ENCODE assay signal across 26 cellular contexts in genomic region chr2:162629499-162629898, GRCh38.
"Had no signal": no experiment of that assay in that cellular context is flagged by ENCODE, and none has a peak within 500 bp of the region (broad histone marks: within the 10 kb centered on the region; RNA-seq: fewer than 3 reads in every experiment).

No MANE protein-coding gene starts in this region.

- H3K36me3 ChIP-seq: stomach, suprapubic skin, thoracic aorta, thyroid gland, tibial artery, tibial nerve, transverse colon, upper lobe of left lung, upper lobe of right lung, uterus, vagina had no signal

- H3K9me3 ChIP-seq: stomach, suprapubic skin, testis, thoracic aorta, thyroid gland, tibial artery, tibial nerve, transverse colon, upper lobe of left lung, upper lobe of right lung, uterus, vagina had no signal

- H3K27ac ChIP-seq: stomach, suprapubic skin, testis, thoracic aorta, thyroid gland, tibial artery, tibial nerve, transverse colon, upper lobe of left lung, upper lobe of right lung, uterus, vagina had no signal

- DNase-seq: stimulated activated CD4-positive, alpha-beta T cell treated with anti-CD3 and anti-CD28 coated beads, Interleukin-2, amount 100 ng/mL, for 48 hours; stimulated activated CD4-positive, alpha-beta T cell treated with anti-CD3 and anti-CD28 coated beads, Interleukin-4, amount 100 ng/mL, for 1 hour; stimulated activated CD4-positive, alpha-beta T cell treated with anti-CD3 and anti-CD28 coated beads, Interleukin-4, amount 100 ng/mL, for 24 hours; stimulated activated CD4-positive, alpha-beta T cell treated with anti-CD3 and anti-CD28 coated beads, Interleukin-4, amount 100 ng/mL, for 4 hours; stimulated activated CD8-positive, alpha-beta memory T cell treated with anti-CD3 and anti-CD28 coated beads, Interleukin-4, amount 100 ng/mL, for 48 hours; stimulated activated naive B cell treated with anti-CD40 and anti-IgM and Interleukin-4, amounts not matched to agents 10 μg/mL and 1 μg/mL and 100 μg/mL, for 72 hours; stimulated activated naive CD4-positive, alpha-beta T cell; stimulated activated naive CD4-positive, alpha-beta T cell treated with Interleukin-2 at 50 U/mL for 16 hours; stimulated activated naive CD8-positive, alpha-beta T cell treated with anti-CD3 and anti-CD28 coated beads, Interleukin-15, amount 100 ng/mL, for 72 hours; stimulated activated naive CD8-positive, alpha-beta T cell treated with anti-CD3 and anti-CD28 coated beads, Interleukin-15, Interleukin-2, amounts not matched to agents 100 U/mL and 50 U/mL, for 24 hours; stomach; substantia nigra; testis; thyroid gland; tibial artery; transverse colon; upper lobe of left lung; upper lobe of right lung; uterus had no signal

- H3K4me3 ChIP-seq: stomach, suprapubic skin, testis, thoracic aorta, thyroid gland, tibial artery, tibial nerve, transverse colon, upper lobe of left lung, upper lobe of right lung, uterus, vagina had no signal

- H3K4me1 ChIP-seq: stomach, suprapubic skin, testis, thyroid gland, tibial artery, tibial nerve, transverse colon, upper lobe of left lung, upper lobe of right lung, uterus, vagina had no signal

- FAIRE-seq: urothelium cell line had no signal

- ATAC-seq: stimulated activated effector memory CD8-positive, alpha-beta T cell treated with anti-CD3 and anti-CD28 coated beads, Interleukin-12 subunit alpha, Interleukin-12 subunit beta, amount 100 ng/mL, for 72 hours; stimulated activated memory B cell treated with anti-CD40 and anti-IgM and Interleukin-4, amounts not matched to agents 10 μg/mL and 1 μg/mL and 100 μg/mL, for 72 hours; stimulated activated naive B cell treated with anti-CD40 and anti-IgM and Interleukin-4, amounts not matched to agents 10 μg/mL and 1 μg/mL and 100 μg/mL, for 72 hours; stimulated activated naive CD8-positive, alpha-beta T cell treated with anti-CD3 and anti-CD28 coated beads, Interleukin-15, amount 100 ng/mL, for 72 hours; stimulated activated naive CD8-positive, alpha-beta T cell treated with anti-CD3 and anti-CD28 coated beads, Interleukin-15, Interleukin-2, amounts not matched to agents 100 U/mL and 50 U/mL, for 24 hours; upper lobe of right lung had no signal

- H3K27me3 ChIP-seq: stomach, suprapubic skin, testis, thyroid gland, tibial artery, tibial nerve, transverse colon, upper lobe of left lung, upper lobe of right lung, uterus, vagina had no signal
